Comparison of ENCODE assay signal across 21 cellular contexts in the genomic region with DNA sequence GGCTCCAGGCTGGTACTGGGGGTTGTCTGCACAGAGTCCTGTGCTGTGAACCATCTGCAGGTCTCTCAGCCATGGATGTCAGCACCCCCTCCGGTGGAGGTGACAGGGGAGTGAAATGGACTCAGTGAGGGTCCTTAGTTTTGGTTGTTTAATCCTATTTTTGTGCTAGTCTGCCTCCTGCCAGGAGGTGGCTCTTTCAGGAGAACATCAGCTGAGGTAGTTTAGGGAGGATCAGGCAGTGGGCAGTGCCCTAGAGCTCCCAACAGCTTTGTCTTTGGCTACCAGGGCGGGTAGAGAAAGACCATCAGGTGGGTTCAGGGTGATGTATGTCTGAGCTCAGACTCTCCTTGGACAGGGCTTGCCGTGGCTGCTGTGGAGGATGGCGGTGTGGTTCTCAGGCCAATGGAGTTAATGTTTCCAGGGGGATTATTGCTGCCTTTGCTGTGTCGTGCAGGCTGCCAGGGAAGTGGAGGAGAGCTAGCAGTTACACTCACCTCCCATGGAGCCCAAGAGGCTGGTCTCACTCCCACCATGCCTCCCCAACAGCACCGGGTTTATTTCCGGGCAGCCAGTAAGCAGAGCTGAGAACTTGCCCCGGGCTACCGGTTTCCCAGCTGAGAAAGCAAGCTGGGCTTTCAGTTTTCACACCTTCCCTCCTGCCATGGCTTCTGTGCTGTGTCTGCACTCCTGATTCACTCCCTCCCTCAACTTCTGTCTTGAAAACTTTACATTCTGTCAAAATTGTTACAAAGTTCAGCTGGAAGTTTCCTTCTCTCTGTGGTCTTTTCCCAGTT.
A peak's percentile ranks its signal among the peaks of the same experiment; 100 is the strongest.
DNase-seq lines count a peak whose midpoint lies in the region; ATAC-seq and TF ChIP-seq lines count a peak whose summit lies in the region.
"Had no signal": no experiment of that assay in that cellular context is flagged by ENCODE, and none has a peak within 500 bp of the region (broad histone marks: within the 10 kb centered on the region; RNA-seq: fewer than 3 reads in every experiment).

No MANE protein-coding gene starts in this region.

- no peak overlapping the region for H2AK5ac ChIP-seq in mesenchymal stem cell (ENCODE audit: low read length, severe bottlenecking)

- POLR2A ChIA-PET in WTC11 (lab: Charles Lee) = no interaction called here

- peaks cover 14% of the 10 kb centered on the region for H3K4me1 Mint-ChIP-seq in WTC11
- H3K4me1 Mint-ChIP-seq: B cell had no signal

- 86% methylated on average over 9 of the region's 9 CpGs for WGBS in mesenchymal stem cell

- no peak overlapping the region for H2BK15ac ChIP-seq in mesenchymal stem cell (ENCODE audit: low read depth, poor library complexity, severe bottlenecking)

- H3K4me3 ChIP-seq in BLaER1 treated with 17β-estradiol and CSF1 and Interleukin-3, amounts not matched to agents 10 nM and 100 nM = no peak overlapping the region
- H3K4me3 ChIP-seq in LNCaP clone FGC (ENCODE audit: low read depth, low read length) (no peak overlapping the region), mesenchymal stem cell (ENCODE audit: insufficient read depth in 1 of 2, low read depth in 1 of 2, low read length in 2 of 2) (no peak overlapping the region)
- H3K4me3 ChIP-seq: HAP-1 had no signal

- H3K79me1 ChIP-seq in mesenchymal stem cell (replicated peaks; ENCODE audit: low read length, poor library complexity, severe bottlenecking) = no peaks in the 10 kb centered on the region

- peak overlapping the region; percentile 21 for H4K91ac ChIP-seq in mesenchymal stem cell (ENCODE audit: low read length)

- peaks cover 59% of the 10 kb centered on the region for H3K36me3 Mint-ChIP-seq in WTC11

- H3K14ac ChIP-seq in mesenchymal stem cell (ENCODE audit: low read length in 2 of 2) = no peak overlapping the region

- H3K9me3 Mint-ChIP-seq in WTC11 = peaks cover 52% of the 10 kb centered on the region

- in situ Hi-C loops in KBM-7 (cut with MboI; ENCODE audit: low pct_unique_long_range_greater_than_20kb, low sequenced_read_pairs) = no loop called here

- H4K8ac ChIP-seq in mesenchymal stem cell (ENCODE audit: low read length) = peak overlapping the region; percentile 50

- ATAC-seq in WTC11 = peak; percentile 91

- peaks cover 3% of the 10 kb centered on the region; the same call in 1 of the 2 replicates for H3K27me3 Mint-ChIP-seq in WTC11 (ENCODE audit: low read depth)
- H3K27me3 Mint-ChIP-seq: B cell; CD4-positive, alpha-beta T cell had no signal

- peaks cover 16 to 34% (median 25%) of the 10 kb centered on the region in 11 experiments; a peak in 21 of 22 replicates for H3K9me3 ChIP-seq in BLaER1 treated with 17β-estradiol and CSF1 and Interleukin-3, amounts not matched to agents 10 nM and 100 nM (replicated peaks in 1 of 11)
- H3K9me3 ChIP-seq in mesenchymal stem cell (ENCODE audit: control insufficient read depth, low read length) = peaks cover 15% of the 10 kb centered on the region
- H3K9me3 ChIP-seq: HAP-1 had no signal

- H3K4me3 Mint-ChIP-seq in WTC11 = no peak overlapping the region
- H3K4me3 Mint-ChIP-seq: B cell; CD4-positive, alpha-beta T cell had no signal

- H3K9ac ChIP-seq in BLaER1 treated with 17β-estradiol and CSF1 and Interleukin-3, amounts not matched to agents 10 nM and 100 nM = no peak overlapping the region
- H3K9ac ChIP-seq in mesenchymal stem cell (ENCODE audit: low read length) = no peak overlapping the region

- DNase-seq in LNCaP clone FGC (ENCODE audit: low read depth) (no peak), WTC11 (ENCODE audit: low spot score) (peak; percentile 11), mesenchymal stem cell (no peak), KBM-7 (no peak), NCI-H2196 (lab: John Stamatoyannopoulos, UW; ENCODE audit: unreplicated experiment) (no peak), NCI-H2227 (lab: John Stamatoyannopoulos, UW; ENCODE audit: unreplicated experiment) (no peak), OCI-M2 (lab: John Stamatoyannopoulos, UW; ENCODE audit: unreplicated experiment) (no peak)
- DNase-seq: CD4-positive, alpha-beta T cell; COR-L47; DMS79; KG1; NCI-H1417; NCI-H1694 treated with DMSO at 0.1 percent for 48 hours; NCI-H2081 treated with DMSO at 0.1 percent for 48 hours; NCI-H2171 treated with DMSO at 0.1 percent for 48 hours; NCI-H446 treated with DMSO at 0.1 percent for 48 hours; NCI-H526 treated with DMSO at 0.1 percent for 48 hours; SIG-M5 had no signal

- H3K27ac ChIP-seq in BLaER1 treated with 17β-estradiol and CSF1 and Interleukin-3, amounts not matched to agents 10 nM and 100 nM = 0 out of 22 replicates have a peak overlapping the region, but pooled peaks of 1 of the 11 experiments have one; percentile 11
- no peak overlapping the region for H3K27ac ChIP-seq in mesenchymal stem cell (ENCODE audit: low read length, poor library complexity, severe bottlenecking)

- peak overlapping the region in 10 of 11 experiments; percentile 7 to 68 (median 64); a peak in 18 of 22 replicates for H3K4me2 ChIP-seq in BLaER1 treated with 17β-estradiol and CSF1 and Interleukin-3, amounts not matched to agents 10 nM and 100 nM
- H3K4me2 ChIP-seq in mesenchymal stem cell (ENCODE audit: low read length, poor library complexity, severe bottlenecking) = no peak overlapping the region

- H3K18ac ChIP-seq in mesenchymal stem cell (ENCODE audit: low read depth in 1 of 2, low read length in 2 of 2) = peak overlapping the region in 1 of 2 experiments; percentile 13

- H3K27me3 ChIP-seq in BLaER1 treated with 17β-estradiol and CSF1 and Interleukin-3, amounts not matched to agents 10 nM and 100 nM = no peaks in the 10 kb centered on the region
- H3K27me3 ChIP-seq in mesenchymal stem cell (ENCODE audit: control insufficient read depth in 1 of 2, insufficient read depth in 1 of 2, low read length in 2 of 2) = no peaks in the 10 kb centered on the region

- H3K27ac Mint-ChIP-seq in WTC11 = peak overlapping the region; percentile 69
- H3K27ac Mint-ChIP-seq: B cell; CD4-positive, alpha-beta T cell had no signal

- no peaks in the 10 kb centered on the region for H3K36me3 ChIP-seq in BLaER1 treated with 17β-estradiol and CSF1 and Interleukin-3, amounts not matched to agents 10 nM and 100 nM
- H3K36me3 ChIP-seq in mesenchymal stem cell (ENCODE audit: control insufficient read depth in 1 of 2, insufficient read depth in 2 of 2, low read depth in 1 of 2, low read length in 2 of 2) = no peaks in the 10 kb centered on the region
- H3K36me3 ChIP-seq: HAP-1 had no signal

- H2BK12ac ChIP-seq in mesenchymal stem cell (ENCODE audit: low read length in 2 of 2) = no peak overlapping the region

- H3K4ac ChIP-seq in mesenchymal stem cell (ENCODE audit: low read depth in 1 of 2, low read length in 2 of 2) = no peak overlapping the region

- H3K23ac ChIP-seq in mesenchymal stem cell (ENCODE audit: low read length in 2 of 2) = no peak overlapping the region

- CTCF ChIA-PET in WTC11 (lab: Charles Lee) = interaction anchor here (0.9 to 1.3 kb wide), 8 partner anchors 11 to 667 kb away, joined by 3 to 4 read pairs (median 4); no protein-coding TSS in a partner anchor

- H3K4me1 ChIP-seq in BLaER1 treated with 17β-estradiol and CSF1 and Interleukin-3, amounts not matched to agents 10 nM and 100 nM = peaks cover 0 to 14% (median 12%) of the 10 kb centered on the region in 10 experiments; a peak in 16 of 20 replicates
- no peaks in the 10 kb centered on the region for H3K4me1 ChIP-seq in mesenchymal stem cell (ENCODE audit: control insufficient read depth, insufficient read depth, low read depth, low read length)
- H3K4me1 ChIP-seq: HAP-1 had no signal

- H4K20me1 ChIP-seq in BLaER1 treated with 17β-estradiol and CSF1 and Interleukin-3, amounts not matched to agents 10 nM and 100 nM = no peaks in the 10 kb centered on the region

- H2BK5ac ChIP-seq in mesenchymal stem cell (ENCODE audit: low read depth, low read length, poor library complexity, severe bottlenecking) = no peak overlapping the region

- peak; percentile 29; the same call in 1 of the 2 replicates for TF ChIP-seq CTCF in LNCaP clone FGC (IDR thresholded peaks at IDR 0.05; ENCODE audit: control insufficient read depth, extremely low read depth, insufficient read depth)
- no peak for TF ChIP-seq CTCF in WTC11 (IDR thresholded peaks at IDR 0.05)

- H2BK120ac ChIP-seq in mesenchymal stem cell (ENCODE audit: low read depth, low read length) = no peak overlapping the region

- H2AFZ ChIP-seq in mesenchymal stem cell (ENCODE audit: low read depth, low read length) = no peak overlapping the region

TF ChIP-seq in WTC11, 78 proteins besides CTCF, POLR2A, EP300 and RAD21 (continues in another document):
- TF ChIP-seq, protein P1, sequence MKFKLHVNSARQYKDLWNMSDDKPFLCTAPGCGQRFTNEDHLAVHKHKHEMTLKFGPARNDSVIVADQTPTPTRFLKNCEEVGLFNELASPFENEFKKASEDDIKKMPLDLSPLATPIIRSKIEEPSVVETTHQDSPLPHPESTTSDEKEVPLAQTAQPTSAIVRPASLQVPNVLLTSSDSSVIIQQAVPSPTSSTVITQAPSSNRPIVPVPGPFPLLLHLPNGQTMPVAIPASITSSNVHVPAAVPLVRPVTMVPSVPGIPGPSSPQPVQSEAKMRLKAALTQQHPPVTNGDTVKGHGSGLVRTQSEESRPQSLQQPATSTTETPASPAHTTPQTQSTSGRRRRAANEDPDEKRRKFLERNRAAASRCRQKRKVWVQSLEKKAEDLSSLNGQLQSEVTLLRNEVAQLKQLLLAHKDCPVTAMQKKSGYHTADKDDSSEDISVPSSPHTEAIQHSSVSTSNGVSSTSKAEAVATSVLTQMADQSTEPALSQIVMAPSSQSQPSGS (CRISPR knock-in tag; IDR thresholded peaks at IDR 0.05; ENCODE audit: borderline replicate concordance, low read depth) = no peak
- TF ChIP-seq, protein P2, sequence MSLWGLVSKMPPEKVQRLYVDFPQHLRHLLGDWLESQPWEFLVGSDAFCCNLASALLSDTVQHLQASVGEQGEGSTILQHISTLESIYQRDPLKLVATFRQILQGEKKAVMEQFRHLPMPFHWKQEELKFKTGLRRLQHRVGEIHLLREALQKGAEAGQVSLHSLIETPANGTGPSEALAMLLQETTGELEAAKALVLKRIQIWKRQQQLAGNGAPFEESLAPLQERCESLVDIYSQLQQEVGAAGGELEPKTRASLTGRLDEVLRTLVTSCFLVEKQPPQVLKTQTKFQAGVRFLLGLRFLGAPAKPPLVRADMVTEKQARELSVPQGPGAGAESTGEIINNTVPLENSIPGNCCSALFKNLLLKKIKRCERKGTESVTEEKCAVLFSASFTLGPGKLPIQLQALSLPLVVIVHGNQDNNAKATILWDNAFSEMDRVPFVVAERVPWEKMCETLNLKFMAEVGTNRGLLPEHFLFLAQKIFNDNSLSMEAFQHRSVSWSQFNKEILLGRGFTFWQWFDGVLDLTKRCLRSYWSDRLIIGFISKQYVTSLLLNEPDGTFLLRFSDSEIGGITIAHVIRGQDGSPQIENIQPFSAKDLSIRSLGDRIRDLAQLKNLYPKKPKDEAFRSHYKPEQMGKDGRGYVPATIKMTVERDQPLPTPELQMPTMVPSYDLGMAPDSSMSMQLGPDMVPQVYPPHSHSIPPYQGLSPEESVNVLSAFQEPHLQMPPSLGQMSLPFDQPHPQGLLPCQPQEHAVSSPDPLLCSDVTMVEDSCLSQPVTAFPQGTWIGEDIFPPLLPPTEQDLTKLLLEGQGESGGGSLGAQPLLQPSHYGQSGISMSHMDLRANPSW (CRISPR knock-in tag; conservative IDR thresholded peaks at IDR 0.05; ENCODE audit: low read depth) = no peak
